10 cellular contexts compared by ENCODE assay signal in genomic region chr4:87060957-87061356, GRCh38.
A peak's percentile ranks its signal among the peaks of the same experiment; 100 is the strongest.
DNase-seq lines count a peak whose midpoint lies in the region; ATAC-seq, FAIRE-seq and TF ChIP-seq lines count a peak whose summit lies in the region.
"Had no signal": no experiment of that assay in that cellular context is flagged by ENCODE, and none has a peak within 500 bp of the region (broad histone marks: within the 10 kb centered on the region; RNA-seq: fewer than 3 reads in every experiment).

No MANE protein-coding gene starts in this region.

- peak overlapping the region; percentile 63 for H3K27ac Mint-ChIP-seq in activated CD4-positive, alpha-beta T cell treated with anti-CD3 and anti-CD28 coated beads, Interleukin-2, amount 10 ng/mL, durations not matched to agents 24 days and 14 days
- no peak overlapping the region for H3K27ac Mint-ChIP-seq in CD8-positive, alpha-beta T cell
- H3K27ac Mint-ChIP-seq: B cell had no signal

- TF ChIP-seq CTCF in Panc1 (IDR thresholded peaks at IDR 0.05) (no peak), epithelial cell of esophagus (IDR thresholded peaks at IDR 0.05; ENCODE audit: insufficient read depth, low read depth, low read length, missing control alignments) (no peak)
- no peak for TF ChIP-seq CTCF in CD8-positive, alpha-beta T cell (IDR thresholded peaks at IDR 0.05)

- no peak overlapping the region for H3K4me3 ChIP-seq in Panc1 (ENCODE audit: low read depth in 2 of 2, low read length in 2 of 2)
- no peak overlapping the region for H3K4me3 ChIP-seq in epithelial cell of esophagus (ENCODE audit: low read length)
- no peak overlapping the region for H3K4me3 ChIP-seq in small intestine (ENCODE audit: low read depth in 1 of 2, low read length in 2 of 2)
- H3K4me3 ChIP-seq in CD8-positive, alpha-beta T cell (ENCODE audit: low read depth, low read length): no peak overlapping the region

- H3K4me1 ChIP-seq in Panc1 (ENCODE audit: control insufficient read depth, insufficient read depth, low read length) (peaks cover 4% of the 10 kb centered on the region; the same call in 1 of the 2 replicates), small intestine (ENCODE audit: control insufficient read depth in 2 of 2, insufficient read depth in 1 of 2, low read depth in 1 of 2, low read length in 1 of 2) (peaks cover 8 to 24% of the 10 kb centered on the region in 2 donors)
- H3K4me1 ChIP-seq in CD8-positive, alpha-beta T cell (ENCODE audit: insufficient read depth, low read length): peaks cover 13% of the 10 kb centered on the region

- intact Hi-C loops in activated CD4-positive, alpha-beta T cell treated with anti-CD3 and anti-CD28 coated beads, Interleukin-2, amount 10 ng/mL, durations not matched to agents 24 days and 14 days (cut with micrococcal nuclease): loop anchor here (1.0 kb wide), 1 partner anchor 8 kb away; no protein-coding TSS in a partner anchor
- intact Hi-C loops in Panc1 (cut with micrococcal nuclease; ENCODE audit: unreplicated experiment): no loop called here
- intact Hi-C loops in CD8-positive, alpha-beta T cell (cut with DNase I, micrococcal nuclease): no loop called here

- peaks cover 43% of the 10 kb centered on the region for H3K4me1 Mint-ChIP-seq in activated CD4-positive, alpha-beta T cell treated with anti-CD3 and anti-CD28 coated beads, Interleukin-2, amount 10 ng/mL, durations not matched to agents 24 days and 14 days
- peaks cover 59% of the 10 kb centered on the region for H3K4me1 Mint-ChIP-seq in CD8-positive, alpha-beta T cell (ENCODE audit: low read depth)

- no peaks in the 10 kb centered on the region for H3K27me3 Mint-ChIP-seq in activated CD4-positive, alpha-beta T cell treated with anti-CD3 and anti-CD28 coated beads, Interleukin-2, amount 10 ng/mL, durations not matched to agents 24 days and 14 days
- no peaks in the 10 kb centered on the region for H3K27me3 Mint-ChIP-seq in CD8-positive, alpha-beta T cell (ENCODE audit: low read depth)
- H3K27me3 Mint-ChIP-seq: B cell had no signal

- no peaks in the 10 kb centered on the region for H3K27me3 ChIP-seq in Panc1 (ENCODE audit: control insufficient read depth, insufficient read depth, low read length)
- no peaks in the 10 kb centered on the region for H3K27me3 ChIP-seq in small intestine (ENCODE audit: control insufficient read depth in 2 of 2, insufficient read depth in 2 of 2, low read length in 2 of 2)
- H3K27me3 ChIP-seq in CD8-positive, alpha-beta T cell (ENCODE audit: insufficient read depth, low read length): no peaks in the 10 kb centered on the region

- H3K36me3 Mint-ChIP-seq in activated CD4-positive, alpha-beta T cell treated with anti-CD3 and anti-CD28 coated beads, Interleukin-2, amount 10 ng/mL, durations not matched to agents 24 days and 14 days (ENCODE audit: low read depth): peaks cover 26% of the 10 kb centered on the region
- peaks cover 33% of the 10 kb centered on the region for H3K36me3 Mint-ChIP-seq in CD8-positive, alpha-beta T cell

- peaks cover 4% of the 10 kb centered on the region for H3K9me3 Mint-ChIP-seq in activated CD4-positive, alpha-beta T cell treated with anti-CD3 and anti-CD28 coated beads, Interleukin-2, amount 10 ng/mL, durations not matched to agents 24 days and 14 days
- no peaks in the 10 kb centered on the region for H3K9me3 Mint-ChIP-seq in CD8-positive, alpha-beta T cell

- H3K27ac ChIP-seq in Panc1 (ENCODE audit: low read length) (no peak overlapping the region), small intestine (ENCODE audit: low read depth in 1 of 2, low read length in 1 of 2) (no peak overlapping the region)
- H3K27ac ChIP-seq in CD8-positive, alpha-beta T cell (ENCODE audit: low read depth, low read length): no peak overlapping the region

- BruUV-seq in Panc1 (replicated peaks; lab: Mats Ljungman, UMichigan): no TSS peak

- no peak for DNase-seq in activated CD4-positive, alpha-beta T cell treated with anti-CD3 and anti-CD28 coated beads, Interleukin-2, amount 10 ng/mL, durations not matched to agents 24 days and 14 days
- no peak for DNase-seq in activated CD4-positive, alpha-beta T cell treated with anti-CD3 and anti-CD28 coated beads for 48 hours
- DNase-seq in Panc1 (ENCODE audit: low read depth, low spot score) (peak; percentile 33), epithelial cell of esophagus (ENCODE audit: low read depth) (peak; percentile 70), small intestine (peak; percentile 72), cerebellar cortex (ENCODE audit: low spot score) (no peak), T-helper 9 cell (no peak)
- no peak for DNase-seq in CD8-positive, alpha-beta T cell
- DNase-seq: NCI-H1105 treated with DMSO at 0.1 percent for 48 hours had no signal

- CTCF ChIA-PET in Panc1 (lab: Charles Lee): no interaction called here
- CTCF ChIA-PET in CD8-positive, alpha-beta T cell (lab: Charles Lee): no interaction called here

- peak; percentile 5 for FAIRE-seq in small intestine (lab: Jason Lieb, UNC)

- POLR2A ChIA-PET in Panc1 (lab: Charles Lee): no interaction called here
- POLR2A ChIA-PET in CD8-positive, alpha-beta T cell (lab: Charles Lee): no interaction called here

- H3K4me3 Mint-ChIP-seq in activated CD4-positive, alpha-beta T cell treated with anti-CD3 and anti-CD28 coated beads, Interleukin-2, amount 10 ng/mL, durations not matched to agents 24 days and 14 days: no peak overlapping the region
- H3K4me3 Mint-ChIP-seq in CD8-positive, alpha-beta T cell: no peak overlapping the region
- H3K4me3 Mint-ChIP-seq: B cell had no signal

- peak; percentile 84 for ATAC-seq in Panc1
- ATAC-seq in CD8-positive, alpha-beta T cell: no peak

- H3K9me3 ChIP-seq in Panc1 (ENCODE audit: control insufficient read depth, insufficient read depth, low read depth, low read length) (no peaks in the 10 kb centered on the region), small intestine (ENCODE audit: control insufficient read depth, low read depth) (no peaks in the 10 kb centered on the region)
- H3K9me3 ChIP-seq in CD8-positive, alpha-beta T cell (ENCODE audit: low read length): no peaks in the 10 kb centered on the region

- in situ Hi-C loops in Panc1 (cut with HindIII; ENCODE audit: low pct_unique_long_range_greater_than_20kb, low sequenced_read_pairs): no loop called here

- H3K36me3 ChIP-seq in Panc1 (ENCODE audit: control insufficient read depth, insufficient read depth, low read length) (no peaks in the 10 kb centered on the region), small intestine (ENCODE audit: control insufficient read depth in 2 of 2, insufficient read depth in 2 of 2, low read length in 2 of 2) (peaks cover 0 to 3% of the 10 kb centered on the region in 2 donors)
- no peaks in the 10 kb centered on the region for H3K36me3 ChIP-seq in CD8-positive, alpha-beta T cell (ENCODE audit: insufficient read depth, low read length)

- WGBS in small intestine, 3 donors: 16 to 69% (median 49%) methylated on average over 5 of the region's 5 CpGs

Comparison
In these comparisons a context has a peak if more than half of its experiments do, and no peak if none do; other contexts are left out.
1. DNase-seq: peak in Panc1 (single experiment), epithelial cell of esophagus (single experiment) and small intestine (single experiment); none in activated CD4-positive, alpha-beta T cell treated with anti-CD3 and anti-CD28 coated beads, Interleukin-2, amount 10 ng/mL, durations not matched to agents 24 days and 14 days (single experiment), activated CD4-positive, alpha-beta T cell treated with anti-CD3 and anti-CD28 coated beads for 48 hours (single experiment), cerebellar cortex (single experiment), T-helper 9 cell (single experiment) and CD8-positive, alpha-beta T cell (0 of 7).